25 cellular contexts compared by ENCODE assay signal in genomic region chr10:13661261-13661660, GRCh38.
DNase-seq lines count a peak whose midpoint lies in the region; ATAC-seq and TF ChIP-seq lines count a peak whose summit lies in the region.
"Had no signal": no experiment of that assay in that cellular context is flagged by ENCODE, and none has a peak within 500 bp of the region (broad histone marks: within the 10 kb centered on the region; RNA-seq: fewer than 3 reads in every experiment).

No MANE protein-coding gene starts in this region.

- H3K27me3 Mint-ChIP-seq in GM23338 (ENCODE audit: insufficient read depth, low read depth, poor library complexity): peaks cover 13% of the 10 kb centered on the region
- H3K27me3 Mint-ChIP-seq in activated T-helper 17 cell treated with anti-CD3 and anti-CD28 coated beads, Interleukin-2, amount 50 U/mL, for 72 hours: no peaks in the 10 kb centered on the region
- H3K27me3 Mint-ChIP-seq in osteocyte (ENCODE audit: unreplicated experiment): no peaks in the 10 kb centered on the region
- no peaks in the 10 kb centered on the region for H3K27me3 Mint-ChIP-seq in activated T-cell treated with anti-CD3 and anti-CD28 coated beads, Interleukin-2, amount 50 U/mL, for 72 hours (ENCODE audit: low read depth)
- H3K27me3 Mint-ChIP-seq: activated CD4-positive, alpha-beta T cell treated with anti-CD3 and anti-CD28 coated beads, Interleukin-2, amount 10 ng/mL, durations not matched to agents 7 days and 5 days; activated naive CD8-positive, alpha-beta T cell had no signal

- H3K4me1 ChIP-seq in GM23338 (ENCODE audit: insufficient read depth): no peaks in the 10 kb centered on the region; the same call in 1 of the 2 replicates
- peaks cover 0 to 35% (median 9%) of the 10 kb centered on the region in 3 donors for H3K4me1 ChIP-seq in gastroesophageal sphincter
- no peaks in the 10 kb centered on the region for H3K4me1 ChIP-seq in PC-3 (ENCODE audit: insufficient read depth, low read length)
- peaks cover 6% of the 10 kb centered on the region for H3K4me1 ChIP-seq in smooth muscle cell (ENCODE audit: low read depth)
- H3K4me1 ChIP-seq: thyroid gland had no signal

- no peak overlapping the region for H2AFZ ChIP-seq in GM23338
- no peak overlapping the region for H2AFZ ChIP-seq in PC-3 (ENCODE audit: low read length)
- H2AFZ ChIP-seq in smooth muscle cell (ENCODE audit: low read depth): no peak overlapping the region

- H3K4me3 Mint-ChIP-seq in GM23338: no peak overlapping the region
- H3K4me3 Mint-ChIP-seq in activated T-helper 17 cell treated with anti-CD3 and anti-CD28 coated beads, Interleukin-2, amount 50 U/mL, for 72 hours: no peak overlapping the region
- no peak overlapping the region for H3K4me3 Mint-ChIP-seq in osteocyte (ENCODE audit: unreplicated experiment)
- H3K4me3 Mint-ChIP-seq in activated T-cell treated with anti-CD3 and anti-CD28 coated beads, Interleukin-2, amount 50 U/mL, for 72 hours: no peak overlapping the region
- H3K4me3 Mint-ChIP-seq: activated CD4-positive, alpha-beta T cell treated with anti-CD3 and anti-CD28 coated beads, Interleukin-2, amount 10 ng/mL, durations not matched to agents 7 days and 5 days; activated CD8-positive, alpha-beta memory T cell treated with anti-CD3 and anti-CD28 coated beads, Interleukin-2, amount 10 ng/mL, durations not matched to agents 7 days and 5 days; activated naive CD8-positive, alpha-beta T cell; activated T-helper 1 cell treated with anti-CD3 and anti-CD28 coated beads, Interleukin-12 subunit alpha, Interleukin-12 subunit beta, Interleukin-2, Interleukin-4 antibody, amounts not matched to agents 30 ng/mL and 10 ng/mL and 1 ng/mL, durations not matched to agents 14 hours and 24 hours and 36 hours; stimulated activated naive B cell treated with anti-CD40 and anti-IgM and Interleukin-4, amounts not matched to agents 10 μg/mL and 1 μg/mL and 100 μg/mL, for 72 hours had no signal

- intact Hi-C loops in PC-3 (cut with micrococcal nuclease): no loop called here

- TF ChIP-seq EP300 in gastroesophageal sphincter (IDR thresholded peaks at IDR 0.05): no peak

- CTCF ChIA-PET in PC-3 (lab: Charles Lee): no interaction called here

- H3K79me2 ChIP-seq in GM23338 (replicated peaks; ENCODE audit: insufficient read depth) (no peaks in the 10 kb centered on the region), PC-3 (ENCODE audit: low read length) (no peaks in the 10 kb centered on the region), smooth muscle cell (ENCODE audit: low read depth) (no peaks in the 10 kb centered on the region)

- H3K9me2 ChIP-seq in GM23338 (ENCODE audit: insufficient read depth): no peaks in the 10 kb centered on the region
- H3K9me2 ChIP-seq in PC-3 (replicated peaks; ENCODE audit: low read length): no peaks in the 10 kb centered on the region

- 0 out of 2 replicates have a peak, but pooled peaks cover 8% of the 10 kb centered on the region for H3K36me3 ChIP-seq in GM23338 (ENCODE audit: insufficient read depth)
- peaks cover 0 to 64% of the 10 kb centered on the region in 2 donors for H3K36me3 ChIP-seq in gastroesophageal sphincter
- H3K36me3 ChIP-seq in PC-3 (ENCODE audit: low read depth, low read length): peaks cover 4% of the 10 kb centered on the region; the same call in 1 of the 2 replicates
- no peaks in the 10 kb centered on the region for H3K36me3 ChIP-seq in smooth muscle cell (ENCODE audit: low read depth)
- H3K36me3 ChIP-seq: ovary, WERI-Rb-1 had no signal

- BruUV-seq in PC-3 (replicated peaks; lab: Mats Ljungman, UMichigan): no TSS peak

- H3K9ac ChIP-seq in PC-3 (ENCODE audit: low read length): no peak overlapping the region
- no peak overlapping the region for H3K9ac ChIP-seq in smooth muscle cell (ENCODE audit: low read depth)

- ATAC-seq in GM23338: peak; percentile 39
- ATAC-seq in activated T-helper 17 cell treated with anti-CD3 and anti-CD28 coated beads, Interleukin-2, amount 50 U/mL, for 72 hours (replicated peaks): no peak
- ATAC-seq in gastroesophageal sphincter: no peak
- no peak for ATAC-seq in PC-3
- no peak for ATAC-seq in activated T-cell treated with anti-CD3 and anti-CD28 coated beads, Interleukin-2, amount 50 U/mL, for 72 hours (replicated peaks in 1 of 2)
- ATAC-seq: activated CD8-positive, alpha-beta memory T cell treated with anti-CD3 and anti-CD28 coated beads, Interleukin-2, amount 10 ng/mL, durations not matched to agents 7 days and 5 days; HCT116; HepG2; stimulated activated naive B cell treated with anti-CD40 and anti-IgM and Interleukin-4, amounts not matched to agents 10 μg/mL and 1 μg/mL and 100 μg/mL, for 72 hours had no signal

- 41 to 56% methylated on average over 8 of the region's 8 CpGs for WGBS in gastroesophageal sphincter (ENCODE audit: low coverage in 1 of 2), 2 donors
- WGBS in smooth muscle cell (ENCODE audit: low lambda C conversion rate): 79% methylated on average over 8 of the region's 8 CpGs

- H3K9me3 Mint-ChIP-seq in GM23338 (no peaks in the 10 kb centered on the region), osteocyte (ENCODE audit: unreplicated experiment) (no peaks in the 10 kb centered on the region)
- no peaks in the 10 kb centered on the region for H3K9me3 Mint-ChIP-seq in activated T-helper 17 cell treated with anti-CD3 and anti-CD28 coated beads, Interleukin-2, amount 50 U/mL, for 72 hours
- no peaks in the 10 kb centered on the region for H3K9me3 Mint-ChIP-seq in activated T-cell treated with anti-CD3 and anti-CD28 coated beads, Interleukin-2, amount 50 U/mL, for 72 hours
- H3K9me3 Mint-ChIP-seq: activated CD4-positive, alpha-beta T cell treated with anti-CD3 and anti-CD28 coated beads, Interleukin-2, amount 10 ng/mL, durations not matched to agents 7 days and 5 days; activated T-helper 1 cell treated with anti-CD3 and anti-CD28 coated beads, Interleukin-12 subunit alpha, Interleukin-12 subunit beta, Interleukin-2, Interleukin-4 antibody, amounts not matched to agents 30 ng/mL and 10 ng/mL and 1 ng/mL, durations not matched to agents 14 hours and 24 hours and 36 hours; stimulated activated naive B cell treated with anti-CD40 and anti-IgM and Interleukin-4, amounts not matched to agents 10 μg/mL and 1 μg/mL and 100 μg/mL, for 72 hours had no signal

- TF ChIP-seq CTCF in GM23338 (conservative IDR thresholded peaks at IDR 0.05; ENCODE audit: low read depth in 2 of 2) (no peak), gastroesophageal sphincter (IDR thresholded peaks at IDR 0.05) (no peak), osteocyte (IDR thresholded peaks at IDR 0.05) (no peak), PC-3 (conservative IDR thresholded peaks at IDR 0.05; ENCODE audit: low read depth, low read length) (no peak), smooth muscle cell (IDR thresholded peaks at IDR 0.05; ENCODE audit: borderline replicate concordance, insufficient read depth, poor library complexity, severe bottlenecking) (no peak)

- TF ChIP-seq POLR2A in gastroesophageal sphincter (IDR thresholded peaks at IDR 0.05): no peak

- H3K4me1 Mint-ChIP-seq in GM23338 (peaks cover 14% of the 10 kb centered on the region; the same call in 2 of the 3 replicates), osteocyte (ENCODE audit: unreplicated experiment) (peaks cover 8% of the 10 kb centered on the region)
- H3K4me1 Mint-ChIP-seq in activated T-helper 17 cell treated with anti-CD3 and anti-CD28 coated beads, Interleukin-2, amount 50 U/mL, for 72 hours: peaks cover 4% of the 10 kb centered on the region
- peaks cover 17% of the 10 kb centered on the region for H3K4me1 Mint-ChIP-seq in activated T-cell treated with anti-CD3 and anti-CD28 coated beads, Interleukin-2, amount 50 U/mL, for 72 hours (ENCODE audit: low read depth)

- H3K4me2 ChIP-seq in GM23338 (no peak overlapping the region), PC-3 (ENCODE audit: low read length) (no peak overlapping the region), smooth muscle cell (no peak overlapping the region)

- DNase-seq in GM23338 (ENCODE audit: low spot score) (no peak), osteocyte (ENCODE audit: extremely low spot score, unreplicated experiment) (no peak), PC-3 (no peak), smooth muscle cell (lab: John Stamatoyannopoulos, UW; ENCODE audit: unreplicated experiment) (no peak), NCI-H510A (lab: John Stamatoyannopoulos, UW) (no peak)
- no peak for DNase-seq in activated T-cell treated with anti-CD3 and anti-CD28 coated beads, Interleukin-2, amount 50 U/mL, for 72 hours
- DNase-seq: activated CD4-positive, alpha-beta T cell treated with anti-CD3 and anti-CD28 coated beads, Interleukin-2, amount 10 ng/mL, durations not matched to agents 7 days and 5 days; activated CD8-positive, alpha-beta memory T cell treated with anti-CD3 and anti-CD28 coated beads, Interleukin-2, amount 10 ng/mL, durations not matched to agents 7 days and 5 days; aorta; islet precursor cell; NCI-H1694 treated with DMSO at 0.1 percent for 48 hours; NCI-H524 treated with DMSO at 0.1 percent for 48 hours; ovary; stimulated activated CD4-positive, alpha-beta T cell treated with anti-CD3 and anti-CD28 coated beads, Interleukin-12 subunit alpha, Interleukin-12 subunit beta, amount 100 ng/mL, for 4 hours; stimulated activated CD4-positive, alpha-beta T cell treated with anti-CD3 and anti-CD28 coated beads, Interleukin-4, amount 100 ng/mL, for 24 hours; stimulated activated naive B cell treated with anti-CD40 and anti-IgM and Interleukin-4, amounts not matched to agents 10 μg/mL and 1 μg/mL and 100 μg/mL, for 72 hours; thyroid gland; WERI-Rb-1 had no signal

- H3K27ac ChIP-seq in GM23338 (ENCODE audit: low read depth) (no peak overlapping the region), gastroesophageal sphincter (peak overlapping the region in 3 of 4 donors; percentile 4 to 83 (median 82)), PC-3 (ENCODE audit: low read length) (no peak overlapping the region), smooth muscle cell (ENCODE audit: low read depth) (no peak overlapping the region)
- H3K27ac ChIP-seq: C4-2B, ovary, thyroid gland, WERI-Rb-1 had no signal

- no peaks in the 10 kb centered on the region for H4K20me1 ChIP-seq in GM23338 (replicated peaks; ENCODE audit: insufficient read depth)
- no peaks in the 10 kb centered on the region for H4K20me1 ChIP-seq in PC-3 (ENCODE audit: low read length)
- H4K20me1 ChIP-seq in smooth muscle cell (ENCODE audit: low read depth): no peaks in the 10 kb centered on the region

- H3K27ac Mint-ChIP-seq in GM23338 (peak overlapping the region; percentile 59), osteocyte (ENCODE audit: unreplicated experiment) (peak overlapping the region; percentile 85)
- H3K27ac Mint-ChIP-seq in activated T-helper 17 cell treated with anti-CD3 and anti-CD28 coated beads, Interleukin-2, amount 50 U/mL, for 72 hours: peak overlapping the region; percentile 18
- no peak overlapping the region for H3K27ac Mint-ChIP-seq in activated T-cell treated with anti-CD3 and anti-CD28 coated beads, Interleukin-2, amount 50 U/mL, for 72 hours
- H3K27ac Mint-ChIP-seq: activated CD4-positive, alpha-beta T cell treated with anti-CD3 and anti-CD28 coated beads, Interleukin-2, amount 10 ng/mL, durations not matched to agents 7 days and 5 days; activated CD8-positive, alpha-beta memory T cell treated with anti-CD3 and anti-CD28 coated beads, Interleukin-2, amount 10 ng/mL, durations not matched to agents 7 days and 5 days; activated naive CD8-positive, alpha-beta T cell; activated T-helper 1 cell treated with anti-CD3 and anti-CD28 coated beads, Interleukin-12 subunit alpha, Interleukin-12 subunit beta, Interleukin-2, Interleukin-4 antibody, amounts not matched to agents 30 ng/mL and 10 ng/mL and 1 ng/mL, durations not matched to agents 14 hours and 24 hours and 36 hours; stimulated activated naive B cell treated with anti-CD40 and anti-IgM and Interleukin-4, amounts not matched to agents 10 μg/mL and 1 μg/mL and 100 μg/mL, for 72 hours had no signal

- H3K4me3 ChIP-seq in GM23338 (no peak overlapping the region), gastroesophageal sphincter (no peak overlapping the region), PC-3 (ENCODE audit: low read length) (no peak overlapping the region), smooth muscle cell (no peak overlapping the region)
- H3K4me3 ChIP-seq: ovary, thyroid gland had no signal

- H3K9me3 ChIP-seq in gastroesophageal sphincter: no peaks in the 10 kb centered on the region
- no peaks in the 10 kb centered on the region for H3K9me3 ChIP-seq in PC-3 (ENCODE audit: low read length)
- H3K9me3 ChIP-seq in smooth muscle cell (replicated peaks; ENCODE audit: low read depth): no peaks in the 10 kb centered on the region
- H3K9me3 ChIP-seq: ovary, thyroid gland had no signal

- POLR2A ChIA-PET in PC-3 (lab: Charles Lee; ENCODE audit: unreplicated experiment): no interaction called here

- no peaks in the 10 kb centered on the region for H3K27me3 ChIP-seq in GM23338 (ENCODE audit: insufficient read depth)
- H3K27me3 ChIP-seq in gastroesophageal sphincter: no peaks in the 10 kb centered on the region
- no peaks in the 10 kb centered on the region for H3K27me3 ChIP-seq in PC-3 (ENCODE audit: low read length)
- H3K27me3 ChIP-seq in smooth muscle cell (ENCODE audit: low read depth): no peaks in the 10 kb centered on the region
- H3K27me3 ChIP-seq: ovary, thyroid gland had no signal

- H3F3A ChIP-seq in GM23338 (replicated peaks; ENCODE audit: low read depth) (no peaks in the 10 kb centered on the region), PC-3 (ENCODE audit: low read length, unreplicated experiment) (no peaks in the 10 kb centered on the region), smooth muscle cell (ENCODE audit: low read depth) (no peaks in the 10 kb centered on the region)

- H3K36me3 Mint-ChIP-seq in GM23338 (ENCODE audit: low read depth): peaks cover 41% of the 10 kb centered on the region
- H3K36me3 Mint-ChIP-seq in activated T-helper 17 cell treated with anti-CD3 and anti-CD28 coated beads, Interleukin-2, amount 50 U/mL, for 72 hours (ENCODE audit: low read depth): no peaks in the 10 kb centered on the region
- peaks cover 51% of the 10 kb centered on the region for H3K36me3 Mint-ChIP-seq in osteocyte (ENCODE audit: unreplicated experiment)
- no peaks in the 10 kb centered on the region for H3K36me3 Mint-ChIP-seq in activated T-cell treated with anti-CD3 and anti-CD28 coated beads, Interleukin-2, amount 50 U/mL, for 72 hours (ENCODE audit: insufficient read depth in 2 of 2)
- H3K36me3 Mint-ChIP-seq: activated CD8-positive, alpha-beta memory T cell treated with anti-CD3 and anti-CD28 coated beads, Interleukin-2, amount 10 ng/mL, durations not matched to agents 7 days and 5 days; activated naive CD8-positive, alpha-beta T cell; stimulated activated naive B cell treated with anti-CD40 and anti-IgM and Interleukin-4, amounts not matched to agents 10 μg/mL and 1 μg/mL and 100 μg/mL, for 72 hours had no signal

Comparison
In these comparisons a context has a peak if more than half of its experiments do, and no peak if none do; other contexts are left out.
1. H3K27ac ChIP-seq: peak in gastroesophageal sphincter (3 of 4); none in GM23338 (single experiment), PC-3 (single experiment) and smooth muscle cell (single experiment).